ENCODE assay signal across 9 cellular contexts in genomic region chr19:22633706-22634449, GRCh38. TPM values are rescaled to one million over a fixed set of nuclear protein-coding genes. Genes with fewer than 3 reads are reported as not detected.
DNase-seq lines count a peak whose midpoint lies in the region; ATAC-seq and TF ChIP-seq lines count a peak whose summit lies in the region.
"Not testable (repeated sequence)": the region's sequence is repeated elsewhere in the genome, so short reads cannot be mapped to it uniquely, and the experiment has no call there.
"Had no signal": no experiment of that assay in that cellular context is flagged by ENCODE, and none has a peak within 500 bp of the region (broad histone marks: within the 10 kb centered on the region; RNA-seq: fewer than 3 reads in every experiment).

Gene ZNF492 (plus strand): TSS chr19:22634324. CDS start chr19:22653400, 19,076 bp downstream.

- peak within 1 kb of the TSS; percentile 99 for H3K4me2 ChIP-seq in GM23248 (ENCODE audit: unreplicated experiment)
- not testable (repeated sequence) for H3K4me2 ChIP-seq in mammary epithelial cell (ENCODE audit: insufficient read depth, low read depth, low read length)

- 3% methylated on average over 31 to 36 of the region's 36 CpGs for WGBS in GM23248 (ENCODE audit: low coverage in 1 of 2, low lambda C conversion rate in 2 of 2, missing lambda C conversion rate in 2 of 2), 2 experiments
- 3% methylated on average over 13 of the region's 36 CpGs for WGBS in mammary epithelial cell (ENCODE audit: low coverage, missing lambda C conversion rate)

- not testable (repeated sequence) for H3K36me3 ChIP-seq in GM23248 (ENCODE audit: low read depth); mammary epithelial cell (ENCODE audit: insufficient read depth, low read length)

- not testable (repeated sequence) for H3K9me2 ChIP-seq in GM23248 (ENCODE audit: insufficient read depth)

- H3K9me3 ChIP-seq in GM23248 (ENCODE audit: low read depth); mammary epithelial cell (replicated peaks; ENCODE audit: insufficient read depth, low read length): not testable (repeated sequence)

- DNase-seq in CD1c-positive myeloid dendritic cell (ENCODE audit: extremely low spot score) (peak; percentile 86), GM23248 (peak; percentile 96), NK-92 (lab: John Stamatoyannopoulos, UW; ENCODE audit: unreplicated experiment) (peak; percentile 25), mammary epithelial cell (peak; percentile 25), left ventricle myocardium superior (peak; percentile 91), pons (ENCODE audit: low spot score) (peak; percentile 89)
- peak; percentile 32 to 48 (median 45) for DNase-seq in activated CD8-positive, alpha-beta memory T cell treated with anti-CD3 and anti-CD28 coated beads for 48 hours (ENCODE audit: low read depth in 2 of 3, low spot score in 2 of 3)
- DNase-seq in stimulated activated CD8-positive, alpha-beta memory T cell treated with anti-CD3 and anti-CD28 coated beads, Interleukin-4, amount 100 ng/mL, for 4 hours (ENCODE audit: low read depth in 2 of 2, low spot score in 1 of 2), result peak; percentile 49 to 58

- 0 out of 2 replicates have a peak within 1 kb of the TSS, but pooled peaks have one; percentile 19 for H3K27ac ChIP-seq in GM23248
- H3K27ac ChIP-seq in mammary epithelial cell (ENCODE audit: insufficient read depth, low read depth, low read length), result not testable (repeated sequence)

- peak within 1 kb of the TSS; percentile 84 for H3K9ac ChIP-seq in GM23248
- not testable (repeated sequence) for H3K9ac ChIP-seq in mammary epithelial cell (ENCODE audit: insufficient read depth, low read length)

- peak within 1 kb of the TSS; percentile 96 for H3K4me3 ChIP-seq in GM23248
- not testable (repeated sequence) for H3K4me3 ChIP-seq in mammary epithelial cell (replicated peaks in 1 of 3; ENCODE audit: insufficient read depth in 1 of 3, low read depth in 2 of 3, low read length in 3 of 3)

- H4K20me1 ChIP-seq in GM23248 (ENCODE audit: insufficient read depth); mammary epithelial cell (ENCODE audit: insufficient read depth, low read length): not testable (repeated sequence)

- intact Hi-C loops in mammary epithelial cell (cut with micrococcal nuclease); left ventricle myocardium superior (cut with micrococcal nuclease): not testable (repeated sequence)

- CTCF ChIA-PET in mammary epithelial cell (lab: Charles Lee; ENCODE audit: low non-redundant PET), result not testable (repeated sequence)

- dilution Hi-C loops in mammary epithelial cell (cut with HindIII; ENCODE audit: low sequenced_read_pairs), result not testable (repeated sequence)

- not testable (repeated sequence) for H3K27me3 ChIP-seq in GM23248 (replicated peaks; ENCODE audit: insufficient read depth); mammary epithelial cell (ENCODE audit: insufficient read depth, low read length)

- BruUV-seq in mammary epithelial cell (replicated peaks; lab: Mats Ljungman, UMichigan), result not testable (repeated sequence)

- H2AFZ ChIP-seq in GM23248, result peak within 1 kb of the TSS; percentile 100
- H2AFZ ChIP-seq in mammary epithelial cell (ENCODE audit: low read depth, low read length), result not testable (repeated sequence)

- peak; percentile 100 for ATAC-seq in left ventricle myocardium superior

- not testable (repeated sequence) for H3F3A ChIP-seq in GM23248 (ENCODE audit: insufficient read depth)

- not testable (repeated sequence) for H3K4me1 ChIP-seq in GM23248 (ENCODE audit: insufficient read depth); mammary epithelial cell (ENCODE audit: insufficient read depth, low read length)

- TF ChIP-seq CTCF in mammary epithelial cell (conservative IDR thresholded peaks at IDR 0.05 in 1 of 2, IDR thresholded peaks at IDR 0.05 in 1 of 2; ENCODE audit: extremely low read depth in 1 of 2, insufficient read depth in 1 of 2, low read depth in 1 of 2, low read length in 2 of 2), result not testable (repeated sequence)

- H3K79me2 ChIP-seq in GM23248 (ENCODE audit: insufficient read depth); mammary epithelial cell (ENCODE audit: insufficient read depth, low read length): not testable (repeated sequence)

- in situ Hi-C loops in GM23248 (cut with MboI); mammary epithelial cell (cut with MboI; ENCODE audit: low sequenced_read_pairs in 2 of 2): not testable (repeated sequence)

RNA-seq across cellular contexts. Expression of gene ZNF492, which starts in this region (rescaled TPM):
- 0.13 and 0.65 TPM in 2 replicates for total RNA-seq in GM23248 (2014; rRNA removed; shearing (Covaris generic))
- polyA plus RNA-seq in GM23248 (2016; fragmentation: Nextera tagmentation; extraction: Ambion mirVana), result 0.20 and 0.25 TPM in 2 replicates
- under 1 TPM; 0.40 to 0.67 TPM for total RNA-seq in mammary epithelial cell
- not detected for polyA plus RNA-seq in mammary epithelial cell
- not detected for polyA minus RNA-seq in mammary epithelial cell
- 0.12 TPM for total RNA-seq in left ventricle myocardium superior
- total RNA-seq: Calu3 had no signal

Comparison
In these comparisons a context has a peak if more than half of its experiments do, and no peak if none do; other contexts are left out.
1. Peak in DNase-seq, H3K4me3 ChIP-seq, H3K27ac ChIP-seq, H3K9ac ChIP-seq and H3K4me2 ChIP-seq in GM23248; RNA of the gene not detected or under 1 TPM.
2. Peak in DNase-seq in mammary epithelial cell; RNA of the gene not detected or under 1 TPM.
3. Peak in DNase-seq and ATAC-seq in left ventricle myocardium superior; RNA of the gene not detected or under 1 TPM.
4. DNase-seq: peak in every context shown above with its lines; median percentile 96 in GM23248; 91 in left ventricle myocardium superior; 89 in pons; 86 in CD1c-positive myeloid dendritic cell; 54 in stimulated activated CD8-positive, alpha-beta memory T cell treated with anti-CD3 and anti-CD28 coated beads, Interleukin-4, amount 100 ng/mL, for 4 hours; 45 in activated CD8-positive, alpha-beta memory T cell treated with anti-CD3 and anti-CD28 coated beads for 48 hours; 25 in NK-92; 25 in mammary epithelial cell.